ENCODE assay signal across 19 cellular contexts in genomic region chr2:33704352-33704751, GRCh38.
"Had no signal": no experiment of that assay in that cellular context is flagged by ENCODE, and none has a peak within 500 bp of the region (broad histone marks: within the 10 kb centered on the region; RNA-seq: fewer than 3 reads in every experiment).

No MANE protein-coding gene starts in this region.

- H3K27ac ChIP-seq: brain microvascular endothelial cell, coronary artery, esophagus squamous epithelium, neutrophil, testis had no signal

- H3K36me3 ChIP-seq: brain microvascular endothelial cell, esophagus squamous epithelium, neutrophil, spleen had no signal

- DNase-seq: activated CD4-positive, alpha-beta T cell treated with anti-CD3 and anti-CD28 coated beads, Interleukin-2, amount 10 ng/mL, durations not matched to agents 24 days and 14 days; activated CD4-positive, CD25-positive, alpha-beta regulatory T cell; activated CD8-positive, alpha-beta T cell treated with anti-CD3 and anti-CD28 coated beads for 36 hours; activated naive CD4-positive, alpha-beta T cell treated with Interleukin-2 at 50 U/mL for 16 hours; activated T-cell treated with anti-CD3 and anti-CD28 coated beads, Interleukin-2, amount 50 U/mL, for 24 hours; brain microvascular endothelial cell; effector CD4-positive, alpha-beta T cell; esophagus squamous epithelium; hypothalamus; islet precursor cell; left colon; spleen; stimulated activated CD4-positive, alpha-beta T cell treated with anti-CD3 and anti-CD28 coated beads, Interleukin-4, amount 100 ng/mL, for 4 hours; T-helper 1 cell; T1000; testis had no signal

- H3K4me1 ChIP-seq: esophagus squamous epithelium, testis had no signal

- H3K4me3 ChIP-seq: coronary artery, esophagus squamous epithelium, spleen, testis had no signal

- H3K9me3 ChIP-seq: esophagus squamous epithelium, neutrophil, spleen, testis had no signal

- ATAC-seq: activated CD8-positive, alpha-beta T cell treated with anti-CD3 and anti-CD28 coated beads for 36 hours; left colon; stimulated activated memory B cell treated with anti-CD40 and anti-IgM and Interleukin-4, amounts not matched to agents 10 μg/mL and 1 μg/mL and 100 μg/mL, for 72 hours had no signal

- H3K27me3 ChIP-seq: brain microvascular endothelial cell, esophagus squamous epithelium, neutrophil, spleen, testis had no signal
